Comparison of ENCODE assay signal across 35 cellular contexts in the genomic region with DNA sequence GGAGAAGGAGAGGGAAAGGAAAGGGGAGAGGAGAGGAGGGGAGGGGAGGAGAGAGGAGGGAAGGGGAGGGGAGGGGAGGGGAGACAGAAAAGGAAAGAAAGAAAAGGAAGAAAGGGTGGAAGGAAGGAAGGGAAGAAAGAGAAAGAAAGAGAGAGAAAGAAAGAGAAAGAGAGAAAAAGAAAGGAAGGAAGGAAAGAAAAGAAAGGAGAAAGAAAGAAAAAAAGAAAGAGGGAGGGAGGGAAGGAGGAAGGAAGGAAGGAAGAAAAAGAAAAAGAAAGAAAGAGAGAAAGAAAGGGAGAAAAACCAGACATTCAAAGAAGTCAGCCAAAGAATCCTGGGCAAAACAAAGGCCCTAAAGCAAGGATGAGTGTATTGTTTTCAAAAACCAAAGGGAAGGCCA.
DNase-seq lines count a peak whose midpoint lies in the region; ATAC-seq, FAIRE-seq and TF ChIP-seq lines count a peak whose summit lies in the region.
"Had no signal": no experiment of that assay in that cellular context is flagged by ENCODE, and none has a peak within 500 bp of the region (broad histone marks: within the 10 kb centered on the region; RNA-seq: fewer than 3 reads in every experiment).

No MANE protein-coding gene starts in this region.

- no peaks in the 10 kb centered on the region for H3K9me1 ChIP-seq in K562 (ENCODE audit: control insufficient read depth, insufficient read depth, low read length)

- no peaks in the 10 kb centered on the region for H3K36me3 Mint-ChIP-seq in activated CD8-positive, alpha-beta memory T cell treated with anti-CD3 and anti-CD28 coated beads, Interleukin-2, amount 10 ng/mL, durations not matched to agents 7 days and 5 days
- H3K36me3 Mint-ChIP-seq in activated CD4-positive, alpha-beta T cell treated with anti-CD3 and anti-CD28 coated beads, Interleukin-2, amount 10 ng/mL, durations not matched to agents 7 days and 5 days (ENCODE audit: low read depth): no peaks in the 10 kb centered on the region
- H3K36me3 Mint-ChIP-seq: CD14-positive monocyte; CD4-positive, alpha-beta memory T cell; CD4-positive, CD25-positive, alpha-beta regulatory T cell; CD8-positive, alpha-beta memory T cell; CD8-positive, alpha-beta T cell had no signal

- peaks cover 2% of the 10 kb centered on the region for H3K27me3 Mint-ChIP-seq in activated CD8-positive, alpha-beta memory T cell treated with anti-CD3 and anti-CD28 coated beads, Interleukin-2, amount 10 ng/mL, durations not matched to agents 7 days and 5 days
- no peaks in the 10 kb centered on the region for H3K27me3 Mint-ChIP-seq in activated CD4-positive, alpha-beta T cell treated with anti-CD3 and anti-CD28 coated beads, Interleukin-2, amount 10 ng/mL, durations not matched to agents 7 days and 5 days
- H3K27me3 Mint-ChIP-seq: CD4-positive, alpha-beta memory T cell; CD4-positive, CD25-positive, alpha-beta regulatory T cell had no signal

- CTCF ChIA-PET in activated CD8-positive, alpha-beta memory T cell treated with anti-CD3 and anti-CD28 coated beads, Interleukin-2, amount 10 ng/mL, durations not matched to agents 7 days and 5 days (lab: Charles Lee): no interaction called here
- CTCF ChIA-PET in HEK293 (lab: Yijun Ruan, JAX): no interaction called here
- CTCF ChIA-PET in K562 (lab: Yijun Ruan, JAX; ENCODE audit: low intra/inter-chr PET ratio): no interaction called here
- CTCF ChIA-PET in activated CD4-positive, alpha-beta T cell treated with anti-CD3 and anti-CD28 coated beads, Interleukin-2, amount 10 ng/mL, durations not matched to agents 7 days and 5 days (lab: Charles Lee): no interaction called here

- no peak for TF ChIP-seq RAD21 in K562 (CRISPR knock-in tag; conservative IDR thresholded peaks at IDR 0.05 in 1 of 2, IDR thresholded peaks at IDR 0.05 in 1 of 2)

- TF ChIP-seq CTCF in HEK293 (tag by site-specific recombination; IDR thresholded peaks at IDR 0.05) (no peak), K562 (IDR thresholded peaks at IDR 0.05 in 2 of 3, conservative IDR thresholded peaks at IDR 0.05 in 1 of 3; ENCODE audit: insufficient read depth in 2 of 3, low read depth in 1 of 3, low read length in 3 of 3) (no peak)

- no peak overlapping the region for H2AFZ ChIP-seq in K562 (ENCODE audit: low read depth, low read length)

- no peak for DNase-seq in activated CD8-positive, alpha-beta memory T cell treated with anti-CD3 and anti-CD28 coated beads, Interleukin-2, amount 10 ng/mL, durations not matched to agents 7 days and 5 days
- DNase-seq in activated CD8-positive, alpha-beta memory T cell treated with anti-CD3 and anti-CD28 coated beads, Interleukin-2, amount 50 U/mL, for 48 hours: no peak
- DNase-seq in K562 (ENCODE audit: extremely low read depth in 1 of 4, low spot score in 3 of 4): no peak
- no peak for DNase-seq in activated CD4-positive, alpha-beta T cell treated with anti-CD3 and anti-CD28 coated beads, Interleukin-2, amount 10 ng/mL, durations not matched to agents 7 days and 5 days
- DNase-seq in NCI-H510A treated with DMSO at 0.1 percent for 48 hours (lab: John Stamatoyannopoulos, UW): no peak
- DNase-seq: 8988T; ACHN; AML-193; BE2C; C1 segment of cervical spinal cord; Calu3; CD4-positive, alpha-beta memory T cell; CD4-positive, alpha-beta T cell; CD4-positive, CD25-positive, alpha-beta regulatory T cell; CD8-positive, alpha-beta memory T cell; CD8-positive, alpha-beta T cell; COR-L47; DMS 273 treated with DMSO at 0.1 percent for 48 hours; DMS153; DMS53; DMS79; DMS79 treated with DMSO at 0.1 percent for 48 hours; DND-41; EL had no signal

- no peak for FAIRE-seq in K562 (lab: Jason Lieb, UNC)
- FAIRE-seq: A204.1, A549, D721Med had no signal

- H4K20me1 ChIP-seq in K562 (replicated peaks; ENCODE audit: control insufficient read depth, insufficient read depth, low read length): no peaks in the 10 kb centered on the region
- H4K20me1 ChIP-seq: BLaER1; BLaER1 treated with 17β-estradiol and CSF1 and Interleukin-3, amounts not matched to agents 10 nM and 100 nM had no signal

- POLR2A ChIA-PET in HEK293 (lab: Yijun Ruan, JAX) (no interaction called here), K562 (lab: Yijun Ruan, JAX) (no interaction called here)
- POLR2A ChIA-PET in activated CD4-positive, alpha-beta T cell treated with anti-CD3 and anti-CD28 coated beads, Interleukin-2, amount 10 ng/mL, durations not matched to agents 7 days and 5 days (lab: Charles Lee): no interaction called here

- peak overlapping the region; percentile 38 for H3K27ac Mint-ChIP-seq in activated CD8-positive, alpha-beta memory T cell treated with anti-CD3 and anti-CD28 coated beads, Interleukin-2, amount 10 ng/mL, durations not matched to agents 7 days and 5 days
- no peak overlapping the region for H3K27ac Mint-ChIP-seq in activated CD4-positive, alpha-beta T cell treated with anti-CD3 and anti-CD28 coated beads, Interleukin-2, amount 10 ng/mL, durations not matched to agents 7 days and 5 days
- H3K27ac Mint-ChIP-seq: B cell; CD14-positive monocyte; CD4-positive, alpha-beta memory T cell; CD4-positive, alpha-beta T cell; CD4-positive, CD25-positive, alpha-beta regulatory T cell; CD8-positive, alpha-beta memory T cell; CD8-positive, alpha-beta T cell had no signal

- H3K27ac ChIP-seq in HEK293 (ENCODE audit: extremely low read depth, low read depth, low read length) (no peak overlapping the region), K562 (ENCODE audit: extremely low read depth, low read depth, low read length) (no peak overlapping the region)
- H3K27ac ChIP-seq: 22Rv1; A549; BLaER1; BLaER1 treated with 17β-estradiol and CSF1 and Interleukin-3, amounts not matched to agents 10 nM and 100 nM; C4-2B had no signal

- H3K4me1 Mint-ChIP-seq in activated CD8-positive, alpha-beta memory T cell treated with anti-CD3 and anti-CD28 coated beads, Interleukin-2, amount 10 ng/mL, durations not matched to agents 7 days and 5 days: no peaks in the 10 kb centered on the region
- H3K4me1 Mint-ChIP-seq in activated CD4-positive, alpha-beta T cell treated with anti-CD3 and anti-CD28 coated beads, Interleukin-2, amount 10 ng/mL, durations not matched to agents 7 days and 5 days: no peaks in the 10 kb centered on the region
- H3K4me1 Mint-ChIP-seq: B cell; CD4-positive, alpha-beta memory T cell; CD4-positive, CD25-positive, alpha-beta regulatory T cell; CD8-positive, alpha-beta memory T cell had no signal

- BruUV-seq in K562 (replicated peaks; lab: Mats Ljungman, UMichigan): no TSS peak

- H3K36me3 ChIP-seq in HEK293 (ENCODE audit: control insufficient read depth in 2 of 2, insufficient read depth in 1 of 2, low read length in 2 of 2): no peaks in the 10 kb centered on the region
- H3K36me3 ChIP-seq in K562 (ENCODE audit: control insufficient read depth, insufficient read depth, low read length): no peaks in the 10 kb centered on the region
- H3K36me3 ChIP-seq: BE2C; BLaER1; BLaER1 treated with 17β-estradiol and CSF1 and Interleukin-3, amounts not matched to agents 10 nM and 100 nM had no signal

- no peaks in the 10 kb centered on the region for H3K79me2 ChIP-seq in K562 (ENCODE audit: control insufficient read depth, insufficient read depth, low read length)

- no peak overlapping the region for H3K9ac ChIP-seq in K562 (ENCODE audit: insufficient read depth in 1 of 2, low read depth in 2 of 2, low read length in 2 of 2)
- H3K9ac ChIP-seq: BLaER1; BLaER1 treated with 17β-estradiol and CSF1 and Interleukin-3, amounts not matched to agents 10 nM and 100 nM had no signal

- H3K9me3 ChIP-seq in HEK293 (ENCODE audit: control insufficient read depth, insufficient read depth, low read depth, low read length) (no peaks in the 10 kb centered on the region), K562 (replicated peaks; ENCODE audit: control insufficient read depth, insufficient read depth, low read depth, low read length) (no peaks in the 10 kb centered on the region)
- H3K9me3 ChIP-seq: A549; BE2C; BLaER1; BLaER1 treated with 17β-estradiol and CSF1 and Interleukin-3, amounts not matched to agents 10 nM and 100 nM; Caco-2 had no signal

- intact Hi-C loops in K562 (cut with micrococcal nuclease): no loop called here

- no peaks in the 10 kb centered on the region for H3K9me3 Mint-ChIP-seq in activated CD8-positive, alpha-beta memory T cell treated with anti-CD3 and anti-CD28 coated beads, Interleukin-2, amount 10 ng/mL, durations not matched to agents 7 days and 5 days (ENCODE audit: low read depth)
- no peaks in the 10 kb centered on the region for H3K9me3 Mint-ChIP-seq in activated CD4-positive, alpha-beta T cell treated with anti-CD3 and anti-CD28 coated beads, Interleukin-2, amount 10 ng/mL, durations not matched to agents 7 days and 5 days
- H3K9me3 Mint-ChIP-seq: CD4-positive, alpha-beta memory T cell; CD4-positive, alpha-beta T cell; CD8-positive, alpha-beta memory T cell; CD8-positive, alpha-beta T cell had no signal

- TF ChIP-seq EP300 in K562 (IDR thresholded peaks at IDR 0.05; ENCODE audit: low read length): no peak

- H3K4me3 ChIP-seq in HEK293 (ENCODE audit: low read depth, low read length) (no peak overlapping the region), K562 (no peak overlapping the region)
- H3K4me3 ChIP-seq: A549; BLaER1; BLaER1 treated with 17β-estradiol and CSF1 and Interleukin-3, amounts not matched to agents 10 nM and 100 nM had no signal

- in situ Hi-C loops in K562 (cut with MboI): no loop called here

- H3K4me1 ChIP-seq in HEK293 (ENCODE audit: control insufficient read depth, insufficient read depth, low read length) (no peaks in the 10 kb centered on the region), K562 (replicated peaks in 1 of 2; ENCODE audit: control insufficient read depth in 2 of 2, insufficient read depth in 2 of 2, low read length in 2 of 2) (no peaks in the 10 kb centered on the region)
- H3K4me1 ChIP-seq: A549, Caco-2 had no signal

- H3K4me3 Mint-ChIP-seq in activated CD8-positive, alpha-beta memory T cell treated with anti-CD3 and anti-CD28 coated beads, Interleukin-2, amount 10 ng/mL, durations not matched to agents 7 days and 5 days: no peak overlapping the region
- no peak overlapping the region for H3K4me3 Mint-ChIP-seq in activated CD4-positive, alpha-beta T cell treated with anti-CD3 and anti-CD28 coated beads, Interleukin-2, amount 10 ng/mL, durations not matched to agents 7 days and 5 days
- H3K4me3 Mint-ChIP-seq: B cell; CD14-positive monocyte; CD4-positive, alpha-beta T cell; CD4-positive, CD25-positive, alpha-beta regulatory T cell; CD8-positive, alpha-beta memory T cell; CD8-positive, alpha-beta T cell had no signal

- H3K27me3 ChIP-seq in K562 (ENCODE audit: control insufficient read depth in 2 of 2, insufficient read depth in 2 of 2, low read length in 2 of 2): no peaks in the 10 kb centered on the region
- H3K27me3 ChIP-seq: BE2C; BLaER1; BLaER1 treated with 17β-estradiol and CSF1 and Interleukin-3, amounts not matched to agents 10 nM and 100 nM had no signal

- no peak for ATAC-seq in activated CD8-positive, alpha-beta memory T cell treated with anti-CD3 and anti-CD28 coated beads, Interleukin-2, amount 10 ng/mL, durations not matched to agents 7 days and 5 days
- no peak for ATAC-seq in K562
- ATAC-seq: A549; CD8-positive, alpha-beta T cell had no signal

- H3K4me2 ChIP-seq in K562 (ENCODE audit: insufficient read depth, low read length): no peak overlapping the region
- H3K4me2 ChIP-seq: A549; BLaER1; BLaER1 treated with 17β-estradiol and CSF1 and Interleukin-3, amounts not matched to agents 10 nM and 100 nM had no signal

- TF ChIP-seq POLR2A in K562 (conservative IDR thresholded peaks at IDR 0.05): no peak

TF ChIP-seq in K562, 482 proteins besides CTCF, POLR2A, EP300 and RAD21 (continues in another document):
- TF ChIP-seq SETDB1 (IDR thresholded peaks at IDR 0.05; ENCODE audit: low read length): no peak
